ENCODE assay signal across 8 cellular contexts in genomic region chr10:104350146-104350635, GRCh38. TPM values are rescaled to one million over a fixed set of nuclear protein-coding genes. Genes with fewer than 3 reads are reported as not detected.
DNase-seq lines count a peak whose midpoint lies in the region; ATAC-seq and TF ChIP-seq lines count a peak whose summit lies in the region.

No MANE protein-coding gene starts in this region.

- TF ChIP-seq CTCF in astrocyte of the cerebellum (IDR thresholded peaks at IDR 0.05; ENCODE audit: low read depth, low read length, missing control alignments) = peak; percentile 64

- H3K36me3 ChIP-seq in CD4-positive, CD25-positive, alpha-beta regulatory T cell (ENCODE audit: control insufficient read depth, insufficient read depth, low read length) = no peaks in the 10 kb centered on the region
- H3K36me3 ChIP-seq in iPS-20b (ENCODE audit: insufficient read depth, low read depth, low read length) (no peaks in the 10 kb centered on the region), MG63 (no peaks in the 10 kb centered on the region)

- peaks cover 2% of the 10 kb centered on the region for H3K27me3 ChIP-seq in CD4-positive, CD25-positive, alpha-beta regulatory T cell (ENCODE audit: control insufficient read depth, insufficient read depth, low read length)
- H3K27me3 ChIP-seq in iPS-20b (ENCODE audit: insufficient read depth, low read length) = peaks cover 22% of the 10 kb centered on the region
- no peaks in the 10 kb centered on the region for H3K27me3 ChIP-seq in MG63

- no peak overlapping the region for H3K27ac ChIP-seq in CD4-positive, CD25-positive, alpha-beta regulatory T cell (ENCODE audit: insufficient read depth, low read length, poor library complexity, severe bottlenecking)
- H3K27ac ChIP-seq in iPS-20b (ENCODE audit: low read length) = no peak overlapping the region

- in situ Hi-C loops in astrocyte of the cerebellum (cut with HindIII; ENCODE audit: low sequenced_read_pairs) = no loop called here

- no peaks in the 10 kb centered on the region for H3K36me3 Mint-ChIP-seq in CD4-positive, CD25-positive, alpha-beta regulatory T cell
- H3K36me3 Mint-ChIP-seq in stimulated activated naive B cell treated with anti-CD40 and anti-IgM and Interleukin-4, amounts not matched to agents 10 μg/mL and 1 μg/mL and 100 μg/mL, for 72 hours = no peaks in the 10 kb centered on the region

- peak overlapping the region; percentile 12; the same call in 1 of the 2 replicates for H3K9ac ChIP-seq in iPS-20b (ENCODE audit: low read depth, low read length)

- H3K9me3 ChIP-seq in CD4-positive, CD25-positive, alpha-beta regulatory T cell (ENCODE audit: control insufficient read depth in 2 of 2, low read length in 2 of 2) = no peaks in the 10 kb centered on the region
- no peaks in the 10 kb centered on the region for H3K9me3 ChIP-seq in iPS-20b (ENCODE audit: insufficient read depth, low read depth, low read length)
- no peaks in the 10 kb centered on the region for H3K9me3 ChIP-seq in MG63

- ATAC-seq in CD4-positive, CD25-positive, alpha-beta regulatory T cell (ENCODE audit: low read depth in 2 of 2) = peak; percentile 63 to 70
- peak; percentile 48 for ATAC-seq in GM18868 (IDR thresholded peaks at IDR 0.05; ENCODE audit: unreplicated experiment)
- ATAC-seq in HG03060 (IDR thresholded peaks at IDR 0.05; ENCODE audit: low read depth, unreplicated experiment) = peak; percentile 23
- peak; percentile 64 to 69 for ATAC-seq in stimulated activated naive B cell treated with anti-CD40 and anti-IgM and Interleukin-4, amounts not matched to agents 10 μg/mL and 1 μg/mL and 100 μg/mL, for 72 hours (replicated peaks)

- peak in 2 of 3 donors; percentile 76 to 79 for DNase-seq in CD4-positive, CD25-positive, alpha-beta regulatory T cell
- DNase-seq in NCI-H345 (lab: John Stamatoyannopoulos, UW) (peak; percentile 61), astrocyte of the cerebellum (ENCODE audit: low read depth) (no peak), MG63 (no peak)
- DNase-seq in stimulated activated naive B cell treated with anti-CD40 and anti-IgM and Interleukin-4, amounts not matched to agents 10 μg/mL and 1 μg/mL and 100 μg/mL, for 72 hours = no peak

- H3K4me3 ChIP-seq in CD4-positive, CD25-positive, alpha-beta regulatory T cell (ENCODE audit: low read depth, low read length) = peak overlapping the region; percentile 37
- H3K4me3 ChIP-seq in astrocyte of the cerebellum (ENCODE audit: low read depth, low read length) (no peak overlapping the region), iPS-20b (ENCODE audit: low read length) (0 out of 2 replicates have a peak overlapping the region, but pooled peaks have one; percentile 15), MG63 (no peak overlapping the region)

- H3K4me1 ChIP-seq in CD4-positive, CD25-positive, alpha-beta regulatory T cell (ENCODE audit: control insufficient read depth, insufficient read depth, low read length, poor library complexity, severe bottlenecking) = peaks cover 18% of the 10 kb centered on the region
- H3K4me1 ChIP-seq in iPS-20b (ENCODE audit: insufficient read depth, low read length) = peaks cover 8% of the 10 kb centered on the region

- peaks cover 8 to 27% (median 19%) of the 10 kb centered on the region in 4 donors for H3K4me1 Mint-ChIP-seq in CD4-positive, CD25-positive, alpha-beta regulatory T cell
- peaks cover 9 to 27% of the 10 kb centered on the region in 2 donors for H3K4me1 Mint-ChIP-seq in stimulated activated naive B cell treated with anti-CD40 and anti-IgM and Interleukin-4, amounts not matched to agents 10 μg/mL and 1 μg/mL and 100 μg/mL, for 72 hours

- peaks cover 0 to 8% (median 0%) of the 10 kb centered on the region in 7 donors for H3K9me3 Mint-ChIP-seq in CD4-positive, CD25-positive, alpha-beta regulatory T cell
- H3K9me3 Mint-ChIP-seq in stimulated activated naive B cell treated with anti-CD40 and anti-IgM and Interleukin-4, amounts not matched to agents 10 μg/mL and 1 μg/mL and 100 μg/mL, for 72 hours = peaks cover 3 to 5% of the 10 kb centered on the region in 2 donors

- H3K27ac Mint-ChIP-seq in CD4-positive, CD25-positive, alpha-beta regulatory T cell = no peak overlapping the region
- H3K27ac Mint-ChIP-seq in stimulated activated naive B cell treated with anti-CD40 and anti-IgM and Interleukin-4, amounts not matched to agents 10 μg/mL and 1 μg/mL and 100 μg/mL, for 72 hours = no peak overlapping the region

- H3K4me3 Mint-ChIP-seq in CD4-positive, CD25-positive, alpha-beta regulatory T cell = no peak overlapping the region
- no peak overlapping the region for H3K4me3 Mint-ChIP-seq in stimulated activated naive B cell treated with anti-CD40 and anti-IgM and Interleukin-4, amounts not matched to agents 10 μg/mL and 1 μg/mL and 100 μg/mL, for 72 hours

- H3K27me3 Mint-ChIP-seq in CD4-positive, CD25-positive, alpha-beta regulatory T cell = peaks cover 4% of the 10 kb centered on the region
- no peaks in the 10 kb centered on the region for H3K27me3 Mint-ChIP-seq in stimulated activated naive B cell treated with anti-CD40 and anti-IgM and Interleukin-4, amounts not matched to agents 10 μg/mL and 1 μg/mL and 100 μg/mL, for 72 hours

RNA-seq across cellular contexts. Expression of gene CFAP58, which starts 3.4 kb away (rescaled TPM):
- not detected for total RNA-seq in CD4-positive, CD25-positive, alpha-beta regulatory T cell
- under 1 TPM in 1 of 4 donors, not detected in 3; 0.51 TPM for polyA plus RNA-seq in CD4-positive, CD25-positive, alpha-beta regulatory T cell
- total RNA-seq in MG63 (2014; rRNA removed; shearing (Covaris generic); ENCODE audit: low replicate concordance) = 0.05 and 0.20 TPM in 2 replicates

RNA-seq across cellular contexts. Expression of gene ITPRIP, which starts 11.9 kb away (rescaled TPM):
- 68.4 TPM for total RNA-seq in CD4-positive, CD25-positive, alpha-beta regulatory T cell
- polyA plus RNA-seq in CD4-positive, CD25-positive, alpha-beta regulatory T cell = 10 to 100 TPM; 10.9 to 16.8 (median 12.5) TPM
- total RNA-seq in MG63 (2014; rRNA removed; shearing (Covaris generic); ENCODE audit: low replicate concordance) = 5.6 and 15.5 TPM in 2 replicates

Comparison
In these comparisons a context has a peak if more than half of its experiments do, and no peak if none do; other contexts are left out.
1. DNase-seq: peak in CD4-positive, CD25-positive, alpha-beta regulatory T cell (2 of 3) and NCI-H345 (single experiment); none in astrocyte of the cerebellum (single experiment), stimulated activated naive B cell treated with anti-CD40 and anti-IgM and Interleukin-4, amounts not matched to agents 10 μg/mL and 1 μg/mL and 100 μg/mL, for 72 hours (single experiment) and MG63 (single experiment).
2. H3K4me3 ChIP-seq: peak in CD4-positive, CD25-positive, alpha-beta regulatory T cell (single experiment) and iPS-20b (single experiment); none in astrocyte of the cerebellum (single experiment) and MG63 (single experiment).
3. Peak in every context shown above with its lines, with median percentiles within 50 percentile points of each other: ATAC-seq.